Comparison of ENCODE assay signal across 8 cellular contexts in genomic region chr14:96204151-96205058, GRCh38. TPM values are rescaled to one million over a fixed set of nuclear protein-coding genes. Genes with fewer than 3 reads are reported as not detected.
DNase-seq lines count a peak whose midpoint lies in the region; ATAC-seq and TF ChIP-seq lines count a peak whose summit lies in the region.

TSS of gene BDKRB2 (plus strand) at chr14:96204839. CDS start at chr14:96237108, 32,269 bp downstream.

- no peak for TF ChIP-seq EP300 in upper lobe of left lung (IDR thresholded peaks at IDR 0.05)

- H2AFZ ChIP-seq in fibroblast of lung (ENCODE audit: low read length), result peak within 1 kb of the TSS; percentile 58

- H3K9me3 ChIP-seq in ES-I3 (ENCODE audit: control insufficient read depth, insufficient read depth, low read length) (no peaks in the 10 kb centered on the region), fibroblast of lung (ENCODE audit: control insufficient read depth, insufficient read depth, low read depth, low read length) (no peaks in the 10 kb centered on the region), muscle layer of colon (ENCODE audit: low read length) (no peaks in the 10 kb centered on the region), upper lobe of left lung (no peaks in the 10 kb centered on the region)

- peak in 1 of 4 donors; percentile 60 for TF ChIP-seq POLR2A in upper lobe of left lung (IDR thresholded peaks at IDR 0.05)

- no peaks in the 10 kb centered on the region for H3K27me3 ChIP-seq in fibroblast of lung (ENCODE audit: control insufficient read depth, insufficient read depth, low read length)
- H3K27me3 ChIP-seq in muscle layer of colon (ENCODE audit: control insufficient read depth in 1 of 2, insufficient read depth in 2 of 2, low read length in 2 of 2), result no peaks in the 10 kb centered on the region
- no peaks in the 10 kb centered on the region for H3K27me3 ChIP-seq in upper lobe of left lung

- ATAC-seq in upper lobe of left lung (ENCODE audit: low FRiP score in 2 of 2) (peak; percentile 83 to 92), HG03045 (IDR thresholded peaks at IDR 0.05; ENCODE audit: unreplicated experiment) (no peak), HG02852 (IDR thresholded peaks at IDR 0.05; ENCODE audit: unreplicated experiment) (no peak)

- 16 to 20% methylated on average over 34 to 39 of the region's 41 CpGs for WGBS in upper lobe of left lung, 2 donors

- H3K79me2 ChIP-seq in fibroblast of lung (ENCODE audit: control insufficient read depth, insufficient read depth, low read length), result peaks cover 3% of the 10 kb centered on the region

- TF ChIP-seq CTCF in fibroblast of lung (conservative IDR thresholded peaks at IDR 0.05 in 1 of 2, IDR thresholded peaks at IDR 0.05 in 1 of 2; ENCODE audit: low read depth in 1 of 2, low read length in 2 of 2) (no peak), upper lobe of left lung (IDR thresholded peaks at IDR 0.05) (peak in 1 of 6 experiments; percentile 7)

- H3K4me3 ChIP-seq in fibroblast of lung (replicated peaks in 1 of 4; ENCODE audit: control extremely low read depth in 1 of 4, insufficient read depth in 1 of 4, low read depth in 3 of 4, low read length in 4 of 4) (peak within 1 kb of the TSS; percentile 31 to 92 (median 74)), muscle layer of colon (ENCODE audit: low read depth in 1 of 2, low read length in 2 of 2) (peak within 1 kb of the TSS; percentile 26 to 64), upper lobe of left lung (peak within 1 kb of the TSS in 3 of 4 donors; percentile 19 to 32 (median 31))

- H4K20me1 ChIP-seq in fibroblast of lung (ENCODE audit: control insufficient read depth, extremely low read depth, insufficient read depth, low read length), result no peaks in the 10 kb centered on the region

- H3K9ac ChIP-seq in ES-I3 (ENCODE audit: low read depth, low read length) (peak within 1 kb of the TSS; percentile 63; the same call in 1 of the 2 replicates), fibroblast of lung (ENCODE audit: insufficient read depth, low read length) (peak within 1 kb of the TSS; percentile 65), muscle layer of colon (ENCODE audit: low read length) (peak within 1 kb of the TSS; percentile 80)

- H3K4me1 ChIP-seq in ES-I3 (ENCODE audit: insufficient read depth, low read length) (peaks cover 6% of the 10 kb centered on the region; the same call in 1 of the 2 replicates), fibroblast of lung (ENCODE audit: control insufficient read depth, extremely low read depth, insufficient read depth, low read length) (peaks cover 7% of the 10 kb centered on the region), muscle layer of colon (ENCODE audit: insufficient read depth, low read length) (peaks cover 20% of the 10 kb centered on the region), upper lobe of left lung (peaks cover 8 to 30% (median 18%) of the 10 kb centered on the region in 4 donors)

- H3K4me2 ChIP-seq in fibroblast of lung (ENCODE audit: extremely low read depth, insufficient read depth, low read length), result peak within 1 kb of the TSS; percentile 83

- no peaks in the 10 kb centered on the region for H3K36me3 ChIP-seq in ES-I3 (ENCODE audit: insufficient read depth, low read length)
- H3K36me3 ChIP-seq in fibroblast of lung (ENCODE audit: control insufficient read depth, insufficient read depth, low read length), result no peaks in the 10 kb centered on the region
- H3K36me3 ChIP-seq in muscle layer of colon (ENCODE audit: insufficient read depth, low read length), result no peaks in the 10 kb centered on the region
- no peaks in the 10 kb centered on the region for H3K36me3 ChIP-seq in upper lobe of left lung

- H3K27ac ChIP-seq in fibroblast of lung (ENCODE audit: insufficient read depth, low read length), result peak within 1 kb of the TSS; percentile 59
- peak within 1 kb of the TSS; percentile 82 for H3K27ac ChIP-seq in muscle layer of colon (ENCODE audit: low read depth, low read length)
- peak within 1 kb of the TSS in 3 of 4 donors; percentile 51 to 73 (median 67) for H3K27ac ChIP-seq in upper lobe of left lung

- peak; percentile 88 for DNase-seq in NCI-H1105 treated with DMSO at 0.1 percent for 48 hours (lab: John Stamatoyannopoulos, UW)
- DNase-seq in T1000 (lab: John Stamatoyannopoulos, UW), result peak; percentile 67
- peak; percentile 79 to 91 for DNase-seq in fibroblast of lung (ENCODE audit: low read depth in 2 of 2)
- peak; percentile 75 to 85 for DNase-seq in upper lobe of left lung

RNA-seq across cellular contexts. Expression of gene BDKRB2, which starts in this region (rescaled TPM):
- total RNA-seq in fibroblast of lung, result 43.9 and 91.5 TPM in 2 replicates
- polyA plus RNA-seq in fibroblast of lung, result 24.0 and 26.8 TPM in 2 replicates
- polyA plus RNA-seq in fibroblast of lung (2012), result 21.6 and 22.3 TPM in 2 replicates
- 60.4 and 98.7 TPM in 2 replicates for polyA minus RNA-seq in fibroblast of lung (ENCODE audit: low replicate concordance)
- 1 to 10 TPM in 4 of 6 donors, under 1 TPM in 1, not detected in 1; 0.78 to 4.0 (median 1.8) TPM for total RNA-seq in upper lobe of left lung

Comparison
In these comparisons a context has a peak if more than half of its experiments do, and no peak if none do; other contexts are left out.
1. ATAC-seq: peak in upper lobe of left lung (2 of 2); none in HG03045 (single experiment) and HG02852 (single experiment).
2. Peak in every context shown above with its lines, with median percentiles within 50 percentile points of each other: H3K9ac ChIP-seq, DNase-seq, H3K27ac ChIP-seq and H3K4me3 ChIP-seq.